Comparison of ENCODE assay signal across 31 cellular contexts in genomic region chr3:36937492-36937891, GRCh38. TPM values are rescaled to one million over a fixed set of nuclear protein-coding genes. Genes with fewer than 3 reads are reported as not detected.
DNase-seq lines count a peak whose midpoint lies in the region; ATAC-seq, FAIRE-seq and TF ChIP-seq lines count a peak whose summit lies in the region.
"Had no signal": no experiment of that assay in that cellular context is flagged by ENCODE, and none has a peak within 500 bp of the region (broad histone marks: within the 10 kb centered on the region; RNA-seq: fewer than 3 reads in every experiment).

No MANE protein-coding gene starts in this region.

- H3K4me3 ChIP-seq in SK-N-SH (ENCODE audit: low read depth in 2 of 2, low read length in 1 of 2) (no peak overlapping the region), osteoblast (ENCODE audit: insufficient read depth, low read length) (no peak overlapping the region)
- H3K4me3 ChIP-seq: dorsolateral prefrontal cortex, left ventricle myocardium inferior, SJSA1, transverse colon had no signal

- no peak overlapping the region for H3K27ac Mint-ChIP-seq in activated CD4-positive, alpha-beta memory T cell treated with anti-CD3 and anti-CD28 coated beads, Interleukin-2, amount 10 ng/mL, durations not matched to agents 7 days and 5 days
- H3K27ac Mint-ChIP-seq: activated B cell treated with CpG ODN at 0.5 μM for 24 hours; activated naive CD4-positive, alpha-beta T cell treated with anti-CD3 and anti-CD28 coated beads for 36 hours; activated T-helper 1 cell treated with anti-CD3 and anti-CD28 coated beads, Interleukin-12 subunit alpha, Interleukin-12 subunit beta, Interleukin-2, Interleukin-4 antibody, amounts not matched to agents 30 ng/mL and 10 ng/mL and 1 ng/mL, durations not matched to agents 14 hours and 24 hours and 36 hours; brain; progenitor cell of endocrine pancreas; stimulated activated effector memory CD8-positive, alpha-beta T cell treated with anti-CD3 and anti-CD28 coated beads, Interleukin-12 subunit alpha, Interleukin-12 subunit beta, amount 100 ng/mL, for 72 hours; T-cell had no signal

- no peak overlapping the region for H3K4me3 Mint-ChIP-seq in activated CD4-positive, alpha-beta memory T cell treated with anti-CD3 and anti-CD28 coated beads, Interleukin-2, amount 10 ng/mL, durations not matched to agents 7 days and 5 days
- H3K4me3 Mint-ChIP-seq: activated B cell treated with CpG ODN at 0.5 μM for 24 hours; activated naive CD4-positive, alpha-beta T cell treated with anti-CD3 and anti-CD28 coated beads for 36 hours; activated T-helper 1 cell treated with anti-CD3 and anti-CD28 coated beads, Interleukin-12 subunit alpha, Interleukin-12 subunit beta, Interleukin-2, Interleukin-4 antibody, amounts not matched to agents 30 ng/mL and 10 ng/mL and 1 ng/mL, durations not matched to agents 14 hours and 24 hours and 36 hours; brain; stimulated activated effector memory CD8-positive, alpha-beta T cell treated with anti-CD3 and anti-CD28 coated beads, Interleukin-12 subunit alpha, Interleukin-12 subunit beta, amount 100 ng/mL, for 72 hours; T-cell had no signal

- ATAC-seq in SK-N-SH treated with all-trans-retinoic acid at 6 μM for 48 hours, result no peak
- ATAC-seq: stimulated activated effector memory CD8-positive, alpha-beta T cell treated with anti-CD3 and anti-CD28 coated beads, Interleukin-12 subunit alpha, Interleukin-12 subunit beta, amount 100 ng/mL, for 72 hours; T-cell had no signal

- no peak for TF ChIP-seq CTCF in SK-N-SH (IDR thresholded peaks at IDR 0.05)
- TF ChIP-seq CTCF in osteoblast (IDR thresholded peaks at IDR 0.05; ENCODE audit: extremely low read depth, low read depth, low read length), result no peak

- TF ChIP-seq EP300 in SK-N-SH (IDR thresholded peaks at IDR 0.05; ENCODE audit: borderline replicate concordance in 1 of 2, low read depth in 1 of 2, low read length in 1 of 2), result no peak

- no peak overlapping the region for H3K9ac ChIP-seq in SK-N-SH

- WGBS in SK-N-SH (ENCODE audit: low lambda C conversion rate), result 60% methylated on average over 1 of the region's 1 CpG

- H3K36me3 ChIP-seq in SK-N-SH (replicated peaks in 1 of 2; ENCODE audit: control insufficient read depth in 1 of 2, insufficient read depth in 2 of 2, low read length in 1 of 2), result no peaks in the 10 kb centered on the region
- no peaks in the 10 kb centered on the region for H3K36me3 ChIP-seq in osteoblast (ENCODE audit: insufficient read depth, low read length)
- H3K36me3 ChIP-seq: left ventricle myocardium inferior, neutrophil, SJSA1, transverse colon had no signal

- H3K36me3 Mint-ChIP-seq in activated CD4-positive, alpha-beta memory T cell treated with anti-CD3 and anti-CD28 coated beads, Interleukin-2, amount 10 ng/mL, durations not matched to agents 7 days and 5 days (ENCODE audit: low read depth), result no peaks in the 10 kb centered on the region
- H3K36me3 Mint-ChIP-seq: brain; stimulated activated effector memory CD8-positive, alpha-beta T cell treated with anti-CD3 and anti-CD28 coated beads, Interleukin-12 subunit alpha, Interleukin-12 subunit beta, amount 100 ng/mL, for 72 hours had no signal

- H3K27me3 ChIP-seq in SK-N-SH (ENCODE audit: insufficient read depth) (no peaks in the 10 kb centered on the region), osteoblast (ENCODE audit: insufficient read depth, low read length) (no peaks in the 10 kb centered on the region)
- H3K27me3 ChIP-seq: dorsolateral prefrontal cortex, neutrophil, SJSA1, transverse colon had no signal

- no peaks in the 10 kb centered on the region for H3K9me3 Mint-ChIP-seq in activated CD4-positive, alpha-beta memory T cell treated with anti-CD3 and anti-CD28 coated beads, Interleukin-2, amount 10 ng/mL, durations not matched to agents 7 days and 5 days
- H3K9me3 Mint-ChIP-seq: activated B cell treated with CpG ODN at 0.5 μM for 24 hours; activated naive CD4-positive, alpha-beta T cell treated with anti-CD3 and anti-CD28 coated beads for 36 hours; activated T-helper 1 cell treated with anti-CD3 and anti-CD28 coated beads, Interleukin-12 subunit alpha, Interleukin-12 subunit beta, Interleukin-2, Interleukin-4 antibody, amounts not matched to agents 30 ng/mL and 10 ng/mL and 1 ng/mL, durations not matched to agents 14 hours and 24 hours and 36 hours; stimulated activated effector memory CD8-positive, alpha-beta T cell treated with anti-CD3 and anti-CD28 coated beads, Interleukin-12 subunit alpha, Interleukin-12 subunit beta, amount 100 ng/mL, for 72 hours; T-cell had no signal

- H3K4me2 ChIP-seq in SK-N-SH (no peak overlapping the region), osteoblast (ENCODE audit: insufficient read depth, low read length) (peak overlapping the region; percentile 2)

- H3K27ac ChIP-seq in SK-N-SH (ENCODE audit: low read depth in 2 of 2, low read length in 1 of 2) (no peak overlapping the region), osteoblast (ENCODE audit: low read depth, low read length) (no peak overlapping the region)
- H3K27ac ChIP-seq: 22Rv1, dorsolateral prefrontal cortex, left ventricle myocardium inferior, neutrophil, SJSA1, transverse colon had no signal

- H3K4me1 ChIP-seq in SK-N-SH (ENCODE audit: control insufficient read depth in 1 of 2, insufficient read depth in 2 of 2, low read depth in 1 of 2, low read length in 1 of 2) (peaks cover 0 to 3% of the 10 kb centered on the region in 2 experiments; a peak in 2 of 4 replicates), osteoblast (ENCODE audit: insufficient read depth, low read length) (peaks cover 22% of the 10 kb centered on the region)

- CTCF ChIA-PET in SK-N-SH (lab: Yijun Ruan, JAX), result no interaction called here
- CTCF ChIA-PET in activated CD4-positive, alpha-beta memory T cell treated with anti-CD3 and anti-CD28 coated beads, Interleukin-2, amount 10 ng/mL, durations not matched to agents 7 days and 5 days (lab: Charles Lee), result no interaction called here

- peak; percentile 29 for FAIRE-seq in RCC 7860 (lab: Jason Lieb, UNC)

- no peaks in the 10 kb centered on the region for H3K9me2 ChIP-seq in SK-N-SH

- DNase-seq in SK-N-SH, result no peak
- DNase-seq in RCC 7860 (ENCODE audit: low spot score), result peak; percentile 7
- peak; percentile 47 for DNase-seq in fibroblast of peridontal ligament (ENCODE audit: extremely low read depth)
- peak; percentile 58 for DNase-seq in osteoblast (ENCODE audit: insufficient read length, low spot score, missing footprints)
- no peak for DNase-seq in HT-29 (ENCODE audit: low spot score)
- no peak for DNase-seq in NCI-H2196 (lab: John Stamatoyannopoulos, UW; ENCODE audit: unreplicated experiment)
- no peak for DNase-seq in activated CD4-positive, alpha-beta memory T cell treated with anti-CD3 and anti-CD28 coated beads, Interleukin-2, amount 10 ng/mL, durations not matched to agents 7 days and 5 days
- DNase-seq: activated B cell treated with CpG ODN at 0.5 μM for 24 hours; activated CD8-positive, alpha-beta memory T cell treated with anti-CD3 and anti-CD28 coated beads, Interleukin-2, amount 50 U/mL, for 4 hours; activated naive CD4-positive, alpha-beta T cell treated with anti-CD3 and anti-CD28 coated beads for 36 hours; C1 segment of cervical spinal cord; COR-L47; DMS53; dorsolateral prefrontal cortex; GF-D8; hippocampal formation; left ventricle myocardium inferior; NCI-H146; NCI-H446; NCI-H748 treated with DMSO at 0.1 percent for 48 hours; RPMI8226; T-cell; transverse colon had no signal

- H3K79me2 ChIP-seq in SK-N-SH (ENCODE audit: insufficient read depth) (no peaks in the 10 kb centered on the region), osteoblast (ENCODE audit: insufficient read depth, low read length) (peaks cover 50% of the 10 kb centered on the region)

- H4K20me1 ChIP-seq in SK-N-SH (ENCODE audit: insufficient read depth) (no peaks in the 10 kb centered on the region), osteoblast (ENCODE audit: insufficient read depth, low read length) (peaks cover 3% of the 10 kb centered on the region)

- POLR2A ChIA-PET in SK-N-SH (lab: Yijun Ruan, JAX), result no interaction called here
- POLR2A ChIA-PET in activated CD4-positive, alpha-beta memory T cell treated with anti-CD3 and anti-CD28 coated beads, Interleukin-2, amount 10 ng/mL, durations not matched to agents 7 days and 5 days (lab: Charles Lee), result no interaction called here

- H3K9me3 ChIP-seq in SK-N-SH (no peaks in the 10 kb centered on the region), osteoblast (ENCODE audit: low read depth, low read length) (no peaks in the 10 kb centered on the region)
- H3K9me3 ChIP-seq: left ventricle myocardium inferior, neutrophil, SJSA1, transverse colon had no signal

- H2AFZ ChIP-seq in SK-N-SH (ENCODE audit: low read depth), result peak overlapping the region; percentile 73; the same call in 1 of the 2 replicates
- H2AFZ ChIP-seq in osteoblast (ENCODE audit: low read length), result no peak overlapping the region

- H3K27me3 Mint-ChIP-seq in activated CD4-positive, alpha-beta memory T cell treated with anti-CD3 and anti-CD28 coated beads, Interleukin-2, amount 10 ng/mL, durations not matched to agents 7 days and 5 days, result no peaks in the 10 kb centered on the region
- H3K27me3 Mint-ChIP-seq: activated B cell treated with CpG ODN at 0.5 μM for 24 hours, progenitor cell of endocrine pancreas, T-cell had no signal

- no peak for TF ChIP-seq RAD21 in SK-N-SH (IDR thresholded peaks at IDR 0.05; ENCODE audit: low read length)

- no peaks in the 10 kb centered on the region for H3F3A ChIP-seq in SK-N-SH (replicated peaks; ENCODE audit: insufficient read depth)

- H3K4me1 Mint-ChIP-seq in activated CD4-positive, alpha-beta memory T cell treated with anti-CD3 and anti-CD28 coated beads, Interleukin-2, amount 10 ng/mL, durations not matched to agents 7 days and 5 days, result no peaks in the 10 kb centered on the region

RNA-seq across cellular contexts. Expression of gene TRANK1, which starts 7.4 kb away (rescaled TPM):
- 0.16 and 0.39 TPM in 2 replicates for polyA plus RNA-seq in SK-N-SH (2012; rRNA removed)
- polyA plus RNA-seq in SK-N-SH (2012; cell fraction: cytosol; rRNA removed), result 0.05 and 0.06 TPM in 2 replicates
- polyA plus RNA-seq in SK-N-SH (2012; cell fraction: nucleus; rRNA removed), result 1.1 and 1.4 TPM in 2 replicates
- 29.8 and 30.8 TPM in 2 replicates for total RNA-seq in osteoblast
- total RNA-seq in HT-29 (2014; rRNA removed; shearing (Covaris generic)), result 0.13 and 6.4 TPM in 2 replicates
- total RNA-seq in activated CD4-positive, alpha-beta memory T cell treated with anti-CD3 and anti-CD28 coated beads, Interleukin-2, amount 10 ng/mL, durations not matched to agents 7 days and 5 days, result 10 to 100 TPM; 78.6 to 85.4 TPM

RNA-seq across cellular contexts. Expression of gene EPM2AIP1, which starts 55.4 kb away (rescaled TPM):
- polyA plus RNA-seq in SK-N-SH (2012; rRNA removed), result 4.7 and 6.5 TPM in 2 replicates
- polyA plus RNA-seq in SK-N-SH (2012; cell fraction: cytosol; rRNA removed), result 5.2 and 5.7 TPM in 2 replicates
- 7.8 and 14.2 TPM in 2 replicates for polyA plus RNA-seq in SK-N-SH (2012; cell fraction: nucleus; rRNA removed)
- total RNA-seq in osteoblast, result 22.8 and 28.0 TPM in 2 replicates
- 1.6 and 3.1 TPM in 2 replicates for total RNA-seq in HT-29 (2014; rRNA removed; shearing (Covaris generic))
- 10 to 100 TPM; 21.6 to 28.1 TPM for total RNA-seq in activated CD4-positive, alpha-beta memory T cell treated with anti-CD3 and anti-CD28 coated beads, Interleukin-2, amount 10 ng/mL, durations not matched to agents 7 days and 5 days

RNA-seq across cellular contexts. Expression of gene MLH1, which starts 55.8 kb away (rescaled TPM):
- polyA plus RNA-seq in SK-N-SH (2012; rRNA removed), result 24.0 and 30.2 TPM in 2 replicates
- polyA plus RNA-seq in SK-N-SH (2012; cell fraction: cytosol; rRNA removed), result 29.9 and 30.0 TPM in 2 replicates
- 22.7 and 23.9 TPM in 2 replicates for polyA plus RNA-seq in SK-N-SH (2012; cell fraction: nucleus; rRNA removed)
- total RNA-seq in osteoblast, result 45.4 and 53.6 TPM in 2 replicates
- total RNA-seq in HT-29 (2014; rRNA removed; shearing (Covaris generic)), result 28.2 and 34.4 TPM in 2 replicates
- total RNA-seq in activated CD4-positive, alpha-beta memory T cell treated with anti-CD3 and anti-CD28 coated beads, Interleukin-2, amount 10 ng/mL, durations not matched to agents 7 days and 5 days, result 10 to 100 TPM; 50.9 to 57.5 TPM

Comparison
In these comparisons a context has a peak if more than half of its experiments do, and no peak if none do; other contexts are left out.
1. DNase-seq: peak in RCC 7860 (single experiment), fibroblast of peridontal ligament (single experiment) and osteoblast (single experiment); none in SK-N-SH (single experiment), HT-29 (single experiment), NCI-H2196 (single experiment) and activated CD4-positive, alpha-beta memory T cell treated with anti-CD3 and anti-CD28 coated beads, Interleukin-2, amount 10 ng/mL, durations not matched to agents 7 days and 5 days (single experiment).